4 cellular contexts compared by ENCODE assay signal in the genomic region with DNA sequence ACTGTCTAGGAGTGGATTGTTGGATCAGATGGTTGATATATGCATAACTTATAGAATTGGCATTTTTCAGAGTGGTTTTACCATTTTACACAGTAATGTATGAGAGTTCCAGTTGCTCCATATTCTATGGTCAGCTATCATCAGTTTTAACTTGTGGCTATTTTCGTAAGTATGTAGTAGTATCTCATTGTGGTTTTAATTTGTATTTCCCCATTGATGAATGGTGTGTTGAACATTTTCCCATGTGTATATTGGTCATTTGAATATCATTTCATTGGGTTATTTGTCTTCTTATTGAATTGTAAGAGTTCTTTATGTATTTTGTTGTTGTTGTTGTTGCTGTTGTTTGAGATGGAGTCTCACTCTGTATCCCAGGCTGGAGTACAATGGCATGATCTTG.
"Had no signal": no experiment of that assay in that cellular context is flagged by ENCODE, and none has a peak within 500 bp of the region (broad histone marks: within the 10 kb centered on the region; RNA-seq: fewer than 3 reads in every experiment).

No MANE protein-coding gene starts in this region.

- ATAC-seq: HepG2, K562 had no signal

- H3K27ac ChIP-seq: HL-60, KMS-11 had no signal

- H3K4me3 ChIP-seq: K562 had no signal
